In the genomic region with DNA sequence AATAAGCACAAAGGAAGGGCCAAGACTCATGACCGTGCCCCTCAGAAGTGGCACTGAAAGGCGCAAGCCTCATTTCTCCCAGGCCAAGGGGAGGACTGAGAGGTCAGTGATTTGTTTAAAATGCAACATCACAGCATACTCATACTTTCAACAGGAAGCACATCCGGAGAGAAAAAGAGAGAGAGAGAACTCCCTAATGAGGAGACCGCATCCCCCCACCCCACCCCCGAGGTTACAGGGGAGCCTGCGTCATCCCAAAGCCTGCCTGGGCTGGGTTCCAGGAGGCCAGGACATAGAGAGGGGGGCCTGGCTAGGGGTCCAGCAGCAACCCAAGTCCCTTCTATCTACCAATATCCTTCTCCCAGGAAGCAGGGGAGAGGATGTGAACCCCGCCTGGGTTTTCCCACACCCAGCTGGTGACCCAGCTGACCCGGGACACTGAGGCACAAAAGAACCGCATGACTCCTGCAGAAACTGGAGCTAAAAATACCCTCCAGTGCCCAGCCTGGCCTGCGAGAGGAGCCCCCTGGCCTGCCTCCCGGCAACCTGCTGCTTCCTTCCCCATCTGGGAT, we compare ENCODE assay signal across 9 cellular contexts. TPM values are rescaled to one million over a fixed set of nuclear protein-coding genes. Genes with fewer than 3 reads are reported as not detected.
DNase-seq lines count a peak whose midpoint lies in the region; ATAC-seq and FAIRE-seq lines count a peak whose summit lies in the region.
"Had no signal": no experiment of that assay in that cellular context is flagged by ENCODE, and none has a peak within 500 bp of the region (broad histone marks: within the 10 kb centered on the region; RNA-seq: fewer than 3 reads in every experiment).

No MANE protein-coding gene starts in this region.

- H3K9ac ChIP-seq in duodenal mucosa (ENCODE audit: low read depth in 1 of 2, low read length in 2 of 2) = peak overlapping the region; percentile 20 to 58

- peak overlapping the region; percentile 91 for H3K27ac ChIP-seq in duodenal mucosa (ENCODE audit: low read depth, low read length)

- no peaks in the 10 kb centered on the region for H3K27me3 ChIP-seq in duodenal mucosa (ENCODE audit: control insufficient read depth in 1 of 2, insufficient read depth in 2 of 2, low read length in 2 of 2)

- H3K4me3 ChIP-seq in duodenal mucosa (ENCODE audit: low read depth in 1 of 2, low read length in 2 of 2) = peak overlapping the region; percentile 40 to 65

- H3K36me3 ChIP-seq in duodenal mucosa (ENCODE audit: control insufficient read depth in 1 of 2, insufficient read depth in 2 of 2, low read length in 2 of 2) = peaks cover 6 to 27% of the 10 kb centered on the region in 2 donors

- peaks cover 54 to 63% of the 10 kb centered on the region in 2 donors for H3K4me1 ChIP-seq in duodenal mucosa (ENCODE audit: control insufficient read depth in 1 of 2, insufficient read depth in 2 of 2, low read length in 2 of 2)

- H3K9me3 ChIP-seq in duodenal mucosa (ENCODE audit: control insufficient read depth in 1 of 2, low read length in 2 of 2) = no peaks in the 10 kb centered on the region

- DNase-seq in C1 segment of cervical spinal cord (lab: John Stamatoyannopoulos, UW) (peak in 8 of 14 donors; percentile 15 to 75 (median 44)), RCC 7860 (ENCODE audit: low spot score) (peak; percentile 84), myocyte (ENCODE audit: low read depth) (peak; percentile 73), T-helper 9 cell (no peak), posterior cingulate gyrus (no peak)

- FAIRE-seq in RCC 7860 (lab: Jason Lieb, UNC) = peak; percentile 77
- FAIRE-seq: islet of Langerhans had no signal

- intact Hi-C loops in posterior cingulate gyrus (cut with DNase I) = no loop called here

- ATAC-seq in HG03175 (IDR thresholded peaks at IDR 0.05; ENCODE audit: unreplicated experiment) (no peak), GM19452 (IDR thresholded peaks at IDR 0.05; ENCODE audit: unreplicated experiment) (no peak)

RNA-seq across cellular contexts. Expression of a gene that starts 3.8 kb away (rescaled TPM):
- 98.5 and 111 TPM in 2 replicates for total RNA-seq in myocyte
- polyA plus RNA-seq in myocyte (2012) = 139 TPM

RNA-seq across cellular contexts. Expression of a gene that starts 40.7 kb away (rescaled TPM):
- 53.4 and 78.0 TPM in 2 replicates for total RNA-seq in myocyte
- polyA plus RNA-seq in myocyte (2012) = 90.4 TPM

Comparison
In these comparisons a context has a peak if more than half of its experiments do, and no peak if none do; other contexts are left out.
1. DNase-seq: peak in C1 segment of cervical spinal cord (8 of 14), RCC 7860 (single experiment) and myocyte (single experiment); none in T-helper 9 cell (single experiment) and posterior cingulate gyrus (0 of 10).